ENCODE assay signal across 1 cellular context in the genomic region with DNA sequence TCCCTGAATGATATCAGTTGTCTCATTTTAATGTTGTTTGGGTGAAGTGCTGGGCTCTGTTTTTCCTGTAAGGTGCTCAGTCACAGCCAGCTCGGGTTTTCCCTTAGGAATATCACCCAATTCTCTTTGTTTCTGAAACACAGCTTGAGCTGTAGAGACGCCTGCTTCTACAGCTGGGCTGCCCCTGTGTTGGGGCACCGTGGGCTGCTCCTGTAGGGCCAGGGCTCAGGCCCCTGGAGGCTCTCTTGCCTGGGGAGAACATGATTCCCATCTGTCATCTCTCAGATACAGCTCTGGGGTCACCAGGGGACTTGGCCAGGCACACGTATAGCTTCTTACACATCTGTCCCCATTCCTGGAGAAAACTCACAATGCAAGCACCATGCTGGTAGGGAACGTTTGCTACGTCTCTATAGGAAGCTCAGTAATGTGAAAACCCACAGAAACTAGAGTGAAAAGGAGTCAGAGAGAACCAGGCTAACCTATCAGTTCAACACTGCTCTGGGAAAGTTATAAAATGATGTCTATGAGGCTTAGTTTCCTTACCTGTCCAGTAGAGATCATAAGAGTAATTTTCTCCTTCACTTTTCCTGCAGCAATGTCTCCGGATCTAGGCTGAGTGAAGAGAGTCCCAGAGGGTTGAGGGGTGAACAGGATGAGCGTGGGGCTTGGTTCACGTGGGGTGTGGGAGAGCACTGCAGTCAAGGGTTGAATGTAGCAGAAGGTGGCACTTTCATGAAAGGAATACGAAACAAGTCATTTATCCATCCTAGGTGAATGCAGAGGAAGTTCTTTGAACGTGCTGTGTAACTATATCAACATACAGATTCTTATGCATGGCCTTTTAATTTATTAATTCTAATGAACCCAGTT.
TF ChIP-seq lines count a peak whose summit lies in the region.

No MANE protein-coding gene starts in this region.

TF ChIP-seq in K562, 482 proteins besides CTCF, POLR2A, EP300 and RAD21:
- no peak for TF ChIP-seq LEF1 (IDR thresholded peaks at IDR 0.05)
- TF ChIP-seq TCF3 (CRISPR knock-in tag; IDR thresholded peaks at IDR 0.05), result peak; percentile 4; the same call in 1 of the 2 replicates
